Comparison of ENCODE assay signal across 1 cellular context in genomic region chr1:24966724-24967346, GRCh38.
TF ChIP-seq lines count a peak whose summit lies in the region.

No MANE protein-coding gene starts in this region.

TF ChIP-seq in GM23338, 12 proteins besides CTCF, POLR2A, EP300 and RAD21 (continued from another document):
- TF ChIP-seq ETS1 (IDR thresholded peaks at IDR 0.05) (no peak), EZH2phosphoT487 (IDR thresholded peaks at IDR 0.05; ENCODE audit: unreplicated experiment) (no peak)
TF ChIP-seq in GM23338: peak in this region for 0.
